Comparison of ENCODE assay signal across 16 cellular contexts in genomic region chr3:4387224-4388204, GRCh38.
DNase-seq lines count a peak whose midpoint lies in the region; ATAC-seq and TF ChIP-seq lines count a peak whose summit lies in the region.
"Had no signal": no experiment of that assay in that cellular context is flagged by ENCODE, and none has a peak within 500 bp of the region (broad histone marks: within the 10 kb centered on the region; RNA-seq: fewer than 3 reads in every experiment).

No MANE protein-coding gene starts in this region.

- no peak overlapping the region for H3K27ac ChIP-seq in transverse colon
- H3K27ac ChIP-seq: heart left ventricle had no signal

- no peak for DNase-seq in activated naive CD4-positive, alpha-beta T cell (lab: John Stamatoyannopoulos, UW)
- no peak for DNase-seq in stimulated activated naive CD8-positive, alpha-beta T cell treated with anti-CD3 and anti-CD28 coated beads, Interleukin-15, amount 100 ng/mL, for 72 hours
- DNase-seq in retina (no peak), transverse colon (no peak), NCI-H1417 treated with DMSO at 0.1 percent for 48 hours (lab: John Stamatoyannopoulos, UW) (no peak)
- DNase-seq: activated CD4-positive, alpha-beta T cell treated with anti-CD3 and anti-CD28 coated beads, Interleukin-2, amount 10 ng/mL, durations not matched to agents 7 days and 5 days; heart left ventricle; Kasumi-1; NCI-H187 treated with DMSO at 0.1 percent for 48 hours; NCI-H69; stimulated activated CD4-positive, alpha-beta T cell treated with anti-CD3 and anti-CD28 coated beads, Interleukin-15, amount 100 ng/mL, for 24 hours had no signal

- TF ChIP-seq EP300 in transverse colon (IDR thresholded peaks at IDR 0.05; ENCODE audit: low read depth): no peak

- ATAC-seq in GM21529 (IDR thresholded peaks at IDR 0.05; ENCODE audit: unreplicated experiment): peak; percentile 70
- peak; percentile 82 for ATAC-seq in HG03432 (IDR thresholded peaks at IDR 0.05; ENCODE audit: unreplicated experiment)
- ATAC-seq in stimulated activated naive CD8-positive, alpha-beta T cell treated with anti-CD3 and anti-CD28 coated beads, Interleukin-15, amount 100 ng/mL, for 72 hours: peak; percentile 89
- ATAC-seq: heart left ventricle had no signal

- H3K36me3 Mint-ChIP-seq in activated naive CD4-positive, alpha-beta T cell treated with anti-CD3 and anti-CD28 coated beads, Interleukin-2, amount 50 U/mL, for 24 hours: peaks cover 24% of the 10 kb centered on the region

- peaks cover 0 to 7% (median 0%) of the 10 kb centered on the region in 4 donors for H3K36me3 ChIP-seq in transverse colon

- peak overlapping the region; percentile 91 for H3K27ac Mint-ChIP-seq in activated naive CD4-positive, alpha-beta T cell treated with anti-CD3 and anti-CD28 coated beads, Interleukin-2, amount 50 U/mL, for 24 hours
- H3K27ac Mint-ChIP-seq in stimulated activated naive CD8-positive, alpha-beta T cell treated with anti-CD3 and anti-CD28 coated beads, Interleukin-15, amount 100 ng/mL, for 72 hours: no peak overlapping the region
- H3K27ac Mint-ChIP-seq: activated CD4-positive, alpha-beta T cell treated with anti-CD3 and anti-CD28 coated beads, Interleukin-2, amount 10 ng/mL, durations not matched to agents 7 days and 5 days; T-helper 1 cell treated with Interleukin-12 subunit alpha and Interleukin-12 subunit beta and Interleukin-4 antibody, amounts not matched to agents 30 μg/mL and 1 μg/mL, for 36 hours; type B pancreatic cell had no signal

- peaks cover 6% of the 10 kb centered on the region for H3K9me3 Mint-ChIP-seq in activated naive CD4-positive, alpha-beta T cell treated with anti-CD3 and anti-CD28 coated beads, Interleukin-2, amount 50 U/mL, for 24 hours
- peaks cover 0 to 12% of the 10 kb centered on the region in 2 donors for H3K9me3 Mint-ChIP-seq in stimulated activated naive CD8-positive, alpha-beta T cell treated with anti-CD3 and anti-CD28 coated beads, Interleukin-15, amount 100 ng/mL, for 72 hours
- H3K9me3 Mint-ChIP-seq: type B pancreatic cell had no signal

- no peak for TF ChIP-seq POLR2A in transverse colon (IDR thresholded peaks at IDR 0.05)

- WGBS in transverse colon (ENCODE audit: low coverage in 1 of 2), 2 donors: 68 to 85% methylated on average over 2 of the region's 2 CpGs

- no peaks in the 10 kb centered on the region for H3K9me3 ChIP-seq in transverse colon

- peaks cover 44% of the 10 kb centered on the region for H3K4me1 Mint-ChIP-seq in activated naive CD4-positive, alpha-beta T cell treated with anti-CD3 and anti-CD28 coated beads, Interleukin-2, amount 50 U/mL, for 24 hours
- H3K4me1 Mint-ChIP-seq in stimulated activated naive CD8-positive, alpha-beta T cell treated with anti-CD3 and anti-CD28 coated beads, Interleukin-15, amount 100 ng/mL, for 72 hours: peaks cover 24% of the 10 kb centered on the region

- in situ Hi-C loops in transverse colon (cut with MboI; ENCODE audit: low pct_ligation_motif_present in 1 of 4, low pct_unique_long_range_greater_than_20kb in 1 of 4, low sequenced_read_pairs in 3 of 4): no loop called here

- H3K27me3 ChIP-seq in transverse colon: no peaks in the 10 kb centered on the region
- H3K27me3 ChIP-seq: heart left ventricle had no signal

- no peaks in the 10 kb centered on the region for H3K27me3 Mint-ChIP-seq in activated naive CD4-positive, alpha-beta T cell treated with anti-CD3 and anti-CD28 coated beads, Interleukin-2, amount 50 U/mL, for 24 hours
- H3K27me3 Mint-ChIP-seq in stimulated activated naive CD8-positive, alpha-beta T cell treated with anti-CD3 and anti-CD28 coated beads, Interleukin-15, amount 100 ng/mL, for 72 hours: no peaks in the 10 kb centered on the region
- H3K27me3 Mint-ChIP-seq: activated CD4-positive, alpha-beta T cell treated with anti-CD3 and anti-CD28 coated beads, Interleukin-2, amount 10 ng/mL, durations not matched to agents 7 days and 5 days; type B pancreatic cell had no signal

- no peak for TF ChIP-seq CTCF in transverse colon (IDR thresholded peaks at IDR 0.05)

- no peak overlapping the region for H3K4me3 ChIP-seq in transverse colon
- H3K4me3 ChIP-seq: heart left ventricle had no signal

- intact Hi-C loops in transverse colon (cut with DNase I; ENCODE audit: low total_unique reads): no loop called here

- H3K4me1 ChIP-seq in transverse colon: no peaks in the 10 kb centered on the region
- H3K4me1 ChIP-seq: heart left ventricle had no signal

- peak overlapping the region; percentile 16 for H3K4me3 Mint-ChIP-seq in activated naive CD4-positive, alpha-beta T cell treated with anti-CD3 and anti-CD28 coated beads, Interleukin-2, amount 50 U/mL, for 24 hours
- H3K4me3 Mint-ChIP-seq in stimulated activated naive CD8-positive, alpha-beta T cell treated with anti-CD3 and anti-CD28 coated beads, Interleukin-15, amount 100 ng/mL, for 72 hours: peak overlapping the region; percentile 40 to 44
- H3K4me3 Mint-ChIP-seq: activated CD4-positive, alpha-beta T cell treated with anti-CD3 and anti-CD28 coated beads, Interleukin-2, amount 10 ng/mL, durations not matched to agents 7 days and 5 days; T-helper 1 cell treated with Interleukin-12 subunit alpha and Interleukin-12 subunit beta and Interleukin-4 antibody, amounts not matched to agents 30 μg/mL and 1 μg/mL, for 36 hours; type B pancreatic cell had no signal
